In the genomic region with DNA sequence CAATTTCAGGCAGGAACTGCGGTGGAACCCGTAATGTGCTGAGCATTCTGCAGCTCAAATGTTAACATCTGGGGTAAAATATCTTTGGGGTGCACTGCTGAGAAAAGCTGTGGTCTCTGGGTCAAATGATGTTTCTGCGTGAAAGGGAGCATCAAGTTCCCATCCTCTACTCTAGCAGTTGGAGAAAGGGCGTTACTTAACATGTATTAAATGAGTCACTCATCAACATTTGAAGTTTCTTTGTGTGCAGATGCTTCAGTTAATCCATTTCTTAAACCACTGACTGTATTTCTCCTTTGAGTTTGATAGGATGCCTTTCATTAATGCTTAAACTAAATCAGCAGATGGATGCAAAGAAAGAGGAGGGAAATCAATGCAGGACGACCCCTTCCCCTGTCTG, we compare ENCODE assay signal across 23 cellular contexts.
"Had no signal": no experiment of that assay in that cellular context is flagged by ENCODE, and none has a peak within 500 bp of the region (broad histone marks: within the 10 kb centered on the region; RNA-seq: fewer than 3 reads in every experiment).

No MANE protein-coding gene starts in this region.

- H3K27me3 Mint-ChIP-seq: stimulated activated naive B cell treated with anti-CD40 and anti-IgM and Interleukin-4, amounts not matched to agents 10 μg/mL and 1 μg/mL and 100 μg/mL, for 72 hours had no signal

- DNase-seq: activated CD4-positive, alpha-beta T cell treated with anti-CD3 and anti-CD28 coated beads, Interleukin-2, amount 10 ng/mL, durations not matched to agents 24 days and 14 days; activated CD4-positive, CD25-positive, alpha-beta regulatory T cell; activated CD8-positive, alpha-beta memory T cell treated with anti-CD3 and anti-CD28 coated beads, Interleukin-2, amount 50 U/mL, for 4 hours; activated effector memory CD4-positive, alpha-beta T cell treated with Interleukin-2 at 50 U/mL for 16 hours; activated naive CD4-positive, alpha-beta T cell treated with anti-CD3 and anti-CD28 coated beads, Interleukin-2, amount 10 ng/mL, durations not matched to agents 7 days and 5 days; activated T-cell treated with anti-CD3 and anti-CD28 coated beads, Interleukin-2, amount 50 U/mL, for 48 hours; adrenal gland; effector CD8-positive, alpha-beta T cell; esophagus squamous epithelium; kidney; spleen; stimulated activated CD4-positive, alpha-beta T cell treated with anti-CD3 and anti-CD28 coated beads, Interleukin-4, amount 100 ng/mL, for 4 hours; stimulated activated naive B cell treated with anti-CD40 and anti-IgM and Interleukin-4, amounts not matched to agents 10 μg/mL and 1 μg/mL and 100 μg/mL, for 72 hours; upper lobe of right lung had no signal

- H2AFZ ChIP-seq: parathyroid adenoma had no signal

- H3K9me3 ChIP-seq: adrenal gland, esophagus squamous epithelium, spleen, thoracic aorta, upper lobe of right lung had no signal

- H3K79me2 ChIP-seq: parathyroid adenoma had no signal

- H3K27ac Mint-ChIP-seq: activated CD4-positive, alpha-beta T cell treated with anti-CD3 and anti-CD28 coated beads, Interleukin-2, amount 10 ng/mL, durations not matched to agents 24 days and 14 days; activated naive CD4-positive, alpha-beta T cell treated with anti-CD3 and anti-CD28 coated beads, Interleukin-2, amount 10 ng/mL, durations not matched to agents 7 days and 5 days; dendritic cell treated with granulocyte-macrophage colony-stimulating factor and Interleukin-4, amounts not matched to agents 40 ng/mL and 50 ng/mL, for 4 days; mesothelial cell of epicardium; nephron; stimulated activated naive B cell treated with anti-CD40 and anti-IgM and Interleukin-4, amounts not matched to agents 10 μg/mL and 1 μg/mL and 100 μg/mL, for 72 hours had no signal

- ATAC-seq: left lobe of liver, sciatic nerve, upper lobe of right lung had no signal

- H3K36me3 Mint-ChIP-seq: activated naive CD4-positive, alpha-beta T cell treated with anti-CD3 and anti-CD28 coated beads, Interleukin-2, amount 10 ng/mL, durations not matched to agents 7 days and 5 days; mesothelial cell of epicardium had no signal

- H3K9me3 Mint-ChIP-seq: activated naive CD4-positive, alpha-beta T cell treated with anti-CD3 and anti-CD28 coated beads, Interleukin-2, amount 10 ng/mL, durations not matched to agents 7 days and 5 days had no signal

- H3K36me3 ChIP-seq: adrenal gland, cardiac muscle cell, esophagus squamous epithelium, spleen, thoracic aorta, upper lobe of right lung had no signal

- H3K27ac ChIP-seq: adrenal gland, cardiac muscle cell, esophagus squamous epithelium, parathyroid adenoma, spleen, thoracic aorta, upper lobe of right lung had no signal

- H3K27me3 ChIP-seq: adrenal gland, cardiac muscle cell, esophagus squamous epithelium, spleen, upper lobe of right lung had no signal

- H3K4me1 Mint-ChIP-seq: activated CD4-positive, alpha-beta T cell treated with anti-CD3 and anti-CD28 coated beads, Interleukin-2, amount 10 ng/mL, durations not matched to agents 24 days and 14 days; activated naive CD4-positive, alpha-beta T cell treated with anti-CD3 and anti-CD28 coated beads, Interleukin-2, amount 10 ng/mL, durations not matched to agents 7 days and 5 days; mesothelial cell of epicardium; nephron had no signal

- H3K9ac ChIP-seq: parathyroid adenoma had no signal

- H3K4me3 ChIP-seq: adrenal gland, cardiac muscle cell, esophagus squamous epithelium, lung, spleen, thoracic aorta, upper lobe of right lung had no signal

- H3K4me3 Mint-ChIP-seq: activated CD4-positive, alpha-beta T cell treated with anti-CD3 and anti-CD28 coated beads, Interleukin-2, amount 10 ng/mL, durations not matched to agents 24 days and 14 days; activated naive CD4-positive, alpha-beta T cell treated with anti-CD3 and anti-CD28 coated beads, Interleukin-2, amount 10 ng/mL, durations not matched to agents 7 days and 5 days; dendritic cell treated with granulocyte-macrophage colony-stimulating factor and Interleukin-4, amounts not matched to agents 40 ng/mL and 50 ng/mL, for 4 days; mesothelial cell of epicardium; nephron; stimulated activated naive B cell treated with anti-CD40 and anti-IgM and Interleukin-4, amounts not matched to agents 10 μg/mL and 1 μg/mL and 100 μg/mL, for 72 hours had no signal

- H3K4me1 ChIP-seq: adrenal gland, parathyroid adenoma, spleen, upper lobe of right lung had no signal
